25 cellular contexts compared by ENCODE assay signal in the genomic region with DNA sequence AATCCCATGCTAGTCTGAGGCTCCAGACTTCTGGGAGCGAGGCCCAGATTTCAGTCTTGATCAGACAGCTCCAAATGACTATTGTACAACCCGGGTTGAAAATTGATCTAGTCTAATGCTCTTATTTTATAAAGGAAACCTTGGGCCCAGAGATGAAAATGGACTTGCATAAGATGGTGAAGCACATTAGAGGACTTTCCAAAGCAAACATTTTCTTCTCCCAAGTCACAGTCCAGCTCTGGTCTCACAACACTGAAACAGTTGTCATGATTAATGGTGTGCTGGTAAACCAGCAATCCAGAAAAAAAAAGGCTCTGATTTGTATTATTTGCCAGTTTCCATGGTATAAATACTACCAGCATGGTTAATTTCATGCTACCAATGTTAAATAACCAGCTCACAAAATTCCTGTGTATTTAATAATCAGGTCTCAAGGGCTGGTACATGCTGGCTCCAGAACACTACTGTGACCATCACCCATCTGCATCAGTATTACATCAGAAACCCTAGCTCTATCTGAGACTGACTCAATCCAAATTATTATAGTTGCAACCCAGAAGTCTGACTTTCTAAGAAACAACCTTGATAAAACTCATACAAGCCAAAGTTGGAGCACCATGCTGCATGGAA. TPM values are rescaled to one million over a fixed set of nuclear protein-coding genes. Genes with fewer than 3 reads are reported as not detected.
DNase-seq lines count a peak whose midpoint lies in the region; ATAC-seq, FAIRE-seq and TF ChIP-seq lines count a peak whose summit lies in the region.
"Had no signal": no experiment of that assay in that cellular context is flagged by ENCODE, and none has a peak within 500 bp of the region (broad histone marks: within the 10 kb centered on the region; RNA-seq: fewer than 3 reads in every experiment).

No MANE protein-coding gene starts in this region.

- no peaks in the 10 kb centered on the region for H3K79me2 ChIP-seq in astrocyte (ENCODE audit: insufficient read depth, low read length)

- H3K36me3 ChIP-seq in astrocyte (ENCODE audit: insufficient read depth, low read length) (no peaks in the 10 kb centered on the region), mucosa of descending colon (ENCODE audit: low read depth) (no peaks in the 10 kb centered on the region)

- no peak overlapping the region for H3K27ac ChIP-seq in astrocyte (ENCODE audit: low read depth, low read length)
- H3K27ac ChIP-seq: C4-2B had no signal

- H3K27ac Mint-ChIP-seq in astrocyte (ENCODE audit: unreplicated experiment), result no peak overlapping the region
- H3K27ac Mint-ChIP-seq: GM23338 had no signal

- H4K20me1 ChIP-seq in astrocyte (ENCODE audit: insufficient read depth, low read length), result no peaks in the 10 kb centered on the region

- H3K4me1 ChIP-seq in astrocyte (ENCODE audit: insufficient read depth, low read length) (no peaks in the 10 kb centered on the region), mucosa of descending colon (ENCODE audit: low read depth) (no peaks in the 10 kb centered on the region)

- H3K4me2 ChIP-seq in astrocyte (ENCODE audit: low read length), result no peak overlapping the region
- H3K4me2 ChIP-seq: GM23338, SK-N-SH had no signal

- no peak overlapping the region for H2AFZ ChIP-seq in astrocyte (ENCODE audit: low read depth, low read length)
- H2AFZ ChIP-seq: GM23338 had no signal

- no peak for ATAC-seq in HG03354 (IDR thresholded peaks at IDR 0.05; ENCODE audit: poor library complexity, severe bottlenecking, unreplicated experiment)
- no peak for ATAC-seq in HG02571 (IDR thresholded peaks at IDR 0.05; ENCODE audit: unreplicated experiment)
- ATAC-seq in GM18870 (IDR thresholded peaks at IDR 0.05; ENCODE audit: unreplicated experiment), result no peak
- no peak for ATAC-seq in mucosa of descending colon
- ATAC-seq: GM12878, GM23338 had no signal

- H3K9me3 ChIP-seq in astrocyte (ENCODE audit: insufficient read depth, low read depth, low read length), result no peaks in the 10 kb centered on the region
- no peaks in the 10 kb centered on the region for H3K9me3 ChIP-seq in mucosa of descending colon
- H3K9me3 ChIP-seq: SK-N-SH had no signal

- H3K36me3 Mint-ChIP-seq in astrocyte (ENCODE audit: low read depth, unreplicated experiment), result no peaks in the 10 kb centered on the region

- DNase-seq in GM04503 (ENCODE audit: low read depth), result peak; percentile 45
- DNase-seq in astrocyte (ENCODE audit: low read depth), result peak; percentile 47
- peak; percentile 89 for DNase-seq in fibroblast of the aortic adventitia (ENCODE audit: low read depth)
- no peak for DNase-seq in mucosa of descending colon
- DNase-seq: AML-193, DMS 273 treated with DMSO at 0.1 percent for 48 hours, GDM1, HCEC 1CT, KBM-7, NCI-H1105 treated with DMSO at 0.1 percent for 48 hours, NCI-H187, NCI-H2227 treated with DMSO at 0.1 percent for 48 hours, NCI-H524, NCI-H82, OCI-M1, SHP77, SK-N-SH had no signal

- H3K9ac ChIP-seq in astrocyte (ENCODE audit: low read length), result no peak overlapping the region
- H3K9ac ChIP-seq: SK-N-SH had no signal

- no peaks in the 10 kb centered on the region for H3K27me3 ChIP-seq in astrocyte (ENCODE audit: insufficient read depth, low read length)

- no peaks in the 10 kb centered on the region for H3K27me3 Mint-ChIP-seq in astrocyte (ENCODE audit: low read depth, unreplicated experiment)

- intact Hi-C loops in mucosa of descending colon (cut with DNase I, micrococcal nuclease), result no loop called here

- H3K4me3 ChIP-seq in astrocyte (ENCODE audit: insufficient read depth, low read depth, low read length), result no peak overlapping the region
- H3K4me3 ChIP-seq in fibroblast of the aortic adventitia (ENCODE audit: low read depth, low read length), result no peak overlapping the region
- H3K4me3 ChIP-seq in mucosa of descending colon, result no peak overlapping the region
- H3K4me3 ChIP-seq: GM12878, GM23338 had no signal

- no peak overlapping the region for H3K4me3 Mint-ChIP-seq in astrocyte (ENCODE audit: unreplicated experiment)
- H3K4me3 Mint-ChIP-seq: GM23338 had no signal

- peaks cover 6% of the 10 kb centered on the region for H3K4me1 Mint-ChIP-seq in astrocyte (ENCODE audit: low read depth, unreplicated experiment)
- H3K4me1 Mint-ChIP-seq: GM23338 had no signal

- FAIRE-seq in astrocyte (lab: Jason Lieb, UNC), result no peak
- FAIRE-seq: GM12878, GM19239 had no signal

- no peak for TF ChIP-seq CTCF in astrocyte (IDR thresholded peaks at IDR 0.05; ENCODE audit: insufficient read depth, low read depth, low read length)
- TF ChIP-seq CTCF in fibroblast of the aortic adventitia (IDR thresholded peaks at IDR 0.05; ENCODE audit: insufficient read depth, low read length), result no peak
- no peak for TF ChIP-seq CTCF in mucosa of descending colon (IDR thresholded peaks at IDR 0.05)

- H3K9me3 Mint-ChIP-seq in astrocyte (ENCODE audit: unreplicated experiment), result peaks cover 2% of the 10 kb centered on the region
- H3K9me3 Mint-ChIP-seq: GM23338 had no signal

RNA-seq across cellular contexts. Expression of a gene that starts 32.5 kb away (rescaled TPM):
- total RNA-seq in astrocyte (3.9 and 6.4 TPM in 2 replicates), fibroblast of the aortic adventitia (ENCODE audit: low replicate concordance) (13.9 and 24.9 TPM in 2 replicates), mucosa of descending colon (10 to 100 TPM in 1 of 3 donors, 1 to 10 TPM in 2; 4.1 to 12.4 (median 7.4) TPM)
- total RNA-seq: A673, GM12878 had no signal

RNA-seq across cellular contexts. Expression of a gene that starts 45.9 kb away (rescaled TPM):
- 2.6 and 3.1 TPM in 2 replicates for total RNA-seq in astrocyte
- 1.6 and 4.1 TPM in 2 replicates for total RNA-seq in fibroblast of the aortic adventitia (ENCODE audit: low replicate concordance)
- 1 to 10 TPM; 1.3 to 3.9 (median 2.2) TPM for total RNA-seq in mucosa of descending colon
- total RNA-seq: GM12878 had no signal

Comparison
In these comparisons a context has a peak if more than half of its experiments do, and no peak if none do; other contexts are left out.
1. DNase-seq: peak in GM04503 (single experiment), astrocyte (single experiment) and fibroblast of the aortic adventitia (single experiment); none in mucosa of descending colon (0 of 3).